In genomic region chr21:27769763-27770162, GRCh38 we compare ENCODE assay signal across 18 cellular contexts.
"Had no signal": no experiment of that assay in that cellular context is flagged by ENCODE, and none has a peak within 500 bp of the region (broad histone marks: within the 10 kb centered on the region; RNA-seq: fewer than 3 reads in every experiment).

No MANE protein-coding gene starts in this region.

- H3K36me3 Mint-ChIP-seq: activated naive CD8-positive, alpha-beta T cell treated with anti-CD3 and anti-CD28 coated beads for 36 hours; memory B cell; stimulated activated effector memory CD8-positive, alpha-beta T cell treated with anti-CD3 and anti-CD28 coated beads, Interleukin-12 subunit alpha, Interleukin-12 subunit beta, amount 100 ng/mL, for 72 hours had no signal

- H3K27ac ChIP-seq: tibial artery, uterus, VCaP had no signal

- H3K27ac Mint-ChIP-seq: activated CD4-positive, alpha-beta memory T cell treated with anti-CD3 and anti-CD28 coated beads, Interleukin-2, amount 10 ng/mL, durations not matched to agents 7 days and 5 days; activated naive CD8-positive, alpha-beta T cell treated with anti-CD3 and anti-CD28 coated beads for 36 hours; endodermal cell; memory B cell; nephron; progenitor cell of endocrine pancreas; stimulated activated effector memory CD8-positive, alpha-beta T cell treated with anti-CD3 and anti-CD28 coated beads, Interleukin-12 subunit alpha, Interleukin-12 subunit beta, amount 100 ng/mL, for 72 hours had no signal

- H3K9me3 Mint-ChIP-seq: activated CD4-positive, alpha-beta memory T cell treated with anti-CD3 and anti-CD28 coated beads, Interleukin-2, amount 10 ng/mL, durations not matched to agents 7 days and 5 days; activated naive CD8-positive, alpha-beta T cell treated with anti-CD3 and anti-CD28 coated beads for 36 hours; endodermal cell; nephron had no signal

- H3K27me3 ChIP-seq: heart left ventricle, tibial artery, uterus had no signal

- H3K4me3 Mint-ChIP-seq: activated CD4-positive, alpha-beta memory T cell treated with anti-CD3 and anti-CD28 coated beads, Interleukin-2, amount 10 ng/mL, durations not matched to agents 7 days and 5 days; activated naive CD8-positive, alpha-beta T cell treated with anti-CD3 and anti-CD28 coated beads for 36 hours; endodermal cell; memory B cell; nephron; stimulated activated effector memory CD8-positive, alpha-beta T cell treated with anti-CD3 and anti-CD28 coated beads, Interleukin-12 subunit alpha, Interleukin-12 subunit beta, amount 100 ng/mL, for 72 hours had no signal

- ATAC-seq: heart left ventricle; right cardiac atrium; stimulated activated effector memory CD8-positive, alpha-beta T cell treated with anti-CD3 and anti-CD28 coated beads, Interleukin-12 subunit alpha, Interleukin-12 subunit beta, amount 100 ng/mL, for 72 hours had no signal

- H3K4me1 Mint-ChIP-seq: activated CD4-positive, alpha-beta memory T cell treated with anti-CD3 and anti-CD28 coated beads, Interleukin-2, amount 10 ng/mL, durations not matched to agents 7 days and 5 days; activated naive CD8-positive, alpha-beta T cell treated with anti-CD3 and anti-CD28 coated beads for 36 hours; endodermal cell; memory B cell; stimulated activated effector memory CD8-positive, alpha-beta T cell treated with anti-CD3 and anti-CD28 coated beads, Interleukin-12 subunit alpha, Interleukin-12 subunit beta, amount 100 ng/mL, for 72 hours had no signal

- H3K27me3 Mint-ChIP-seq: activated CD4-positive, alpha-beta memory T cell treated with anti-CD3 and anti-CD28 coated beads, Interleukin-2, amount 10 ng/mL, durations not matched to agents 7 days and 5 days; activated naive CD8-positive, alpha-beta T cell treated with anti-CD3 and anti-CD28 coated beads for 36 hours; memory B cell; progenitor cell of endocrine pancreas had no signal

- H3K4me3 ChIP-seq: heart left ventricle, tibial artery, uterus had no signal

- DNase-seq: activated CD4-positive, alpha-beta memory T cell treated with anti-CD3 and anti-CD28 coated beads, Interleukin-2, amount 10 ng/mL, durations not matched to agents 7 days and 5 days; activated gamma-delta T cell treated with Interleukin-2 at 50 U/mL for 16 hours; activated naive CD8-positive, alpha-beta T cell treated with anti-CD3 and anti-CD28 coated beads for 36 hours; activated T-cell treated with anti-CD3 and anti-CD28 coated beads, Interleukin-2, amount 50 U/mL, for 48 hours; anterior cingulate cortex; dermis blood vessel endothelial cell; endodermal cell; foreskin melanocyte; heart left ventricle; occipital lobe; right cardiac atrium; tibial artery; uterus had no signal
